8 cellular contexts compared by ENCODE assay signal in genomic region chr7:38222481-38223096, GRCh38. TPM values are rescaled to one million over a fixed set of nuclear protein-coding genes. Genes with fewer than 3 reads are reported as not detected.
DNase-seq lines count a peak whose midpoint lies in the region; ATAC-seq and TF ChIP-seq lines count a peak whose summit lies in the region.

No MANE protein-coding gene starts in this region.

- peak; percentile 74 for DNase-seq in COLO829 (ENCODE audit: low spot score)
- DNase-seq in GM19240 (ENCODE audit: insufficient read length, low spot score), result peak; percentile 8
- DNase-seq in OCI-LY7 (ENCODE audit: low spot score), result peak; percentile 63
- peak; percentile 78 for DNase-seq in cerebellar cortex (ENCODE audit: low spot score)
- no peak for DNase-seq in left lobe of liver (ENCODE audit: low spot score)
- peak in 1 of 2 donors; percentile 82 for DNase-seq in tibial nerve (ENCODE audit: low spot score in 2 of 2)
- DNase-seq in ecto neural progenitor cell (ENCODE audit: low spot score), result no peak

- no peak for TF ChIP-seq POLR2A in tibial nerve (IDR thresholded peaks at IDR 0.05)

- H3K4me3 ChIP-seq in OCI-LY7 (ENCODE audit: low read depth, low read length, poor library complexity, severe bottlenecking) (no peak overlapping the region), tibial nerve (no peak overlapping the region)

- TF ChIP-seq CTCF in OCI-LY7 (conservative IDR thresholded peaks at IDR 0.05; ENCODE audit: low read length) (peak; percentile 94), tibial nerve (IDR thresholded peaks at IDR 0.05) (peak; percentile 79 to 85 (median 83))

- H4K20me1 ChIP-seq in OCI-LY7 (ENCODE audit: insufficient read depth, low read length), result no peaks in the 10 kb centered on the region

- peaks cover 19% of the 10 kb centered on the region; the same call in 1 of the 2 replicates for H3K36me3 ChIP-seq in OCI-LY7 (ENCODE audit: insufficient read depth, low read length)
- peaks cover 0 to 60% (median 0%) of the 10 kb centered on the region in 3 donors for H3K36me3 ChIP-seq in tibial nerve

- no peaks in the 10 kb centered on the region for H3K79me2 ChIP-seq in OCI-LY7 (ENCODE audit: insufficient read depth, low read depth, low read length)

- CTCF ChIA-PET in OCI-LY7 (lab: Charles Lee; ENCODE audit: unreplicated experiment), result interaction anchor here (0.8 kb wide), 2 partner anchors 12 to 97 kb away, joined by 3 read pairs; no protein-coding TSS in a partner anchor

- peak; percentile 80 for TF ChIP-seq RAD21 in Ishikawa (IDR thresholded peaks at IDR 0.05; ENCODE audit: low read depth)

- H3K4me2 ChIP-seq in OCI-LY7 (ENCODE audit: low read length), result no peak overlapping the region

- intact Hi-C loops in OCI-LY7 (cut with micrococcal nuclease; ENCODE audit: unreplicated experiment), result loop anchor here (1.0 to 2.0 kb wide), 2 partner anchors 96 to 115 kb away; no protein-coding TSS in a partner anchor

- POLR2A ChIA-PET in OCI-LY7 (lab: Charles Lee), result interaction anchor here (0.6 to 1.9 kb wide), 5 partner anchors 25 to 97 kb away, joined by 3 to 5 read pairs (median 3); partner anchors contain the start of gene STARD3NL

- WGBS in tibial nerve, 2 donors, result 63 to 66% methylated on average over 5 of the region's 5 CpGs

- H3K9me3 ChIP-seq in OCI-LY7 (ENCODE audit: low read length) (no peaks in the 10 kb centered on the region), tibial nerve (no peaks in the 10 kb centered on the region)

- BruUV-seq in OCI-LY7 (replicated peaks; lab: Mats Ljungman, UMichigan), result no TSS peak

- peak; percentile 96 for ATAC-seq in left lobe of liver

- H3K4me1 ChIP-seq in OCI-LY7 (ENCODE audit: insufficient read depth, low read length, poor library complexity, severe bottlenecking), result no peaks in the 10 kb centered on the region
- H3K4me1 ChIP-seq in tibial nerve, result peaks cover 0 to 8% (median 0%) of the 10 kb centered on the region in 4 donors

- TF ChIP-seq EP300 in Ishikawa (IDR thresholded peaks at IDR 0.05; ENCODE audit: borderline replicate concordance) (no peak), tibial nerve (IDR thresholded peaks at IDR 0.05) (no peak)

- H3K27ac ChIP-seq in OCI-LY7 (ENCODE audit: low read depth, low read length, poor library complexity, severe bottlenecking) (no peak overlapping the region), tibial nerve (peak overlapping the region in 1 of 4 donors; percentile 4)

- no peaks in the 10 kb centered on the region for H3K9me2 ChIP-seq in OCI-LY7 (ENCODE audit: insufficient read depth, low read length)

- H3K27me3 ChIP-seq in tibial nerve, result no peaks in the 10 kb centered on the region

- no peak overlapping the region for H2AFZ ChIP-seq in OCI-LY7 (ENCODE audit: low read length)

TF ChIP-seq in Ishikawa, 13 proteins besides CTCF, POLR2A, EP300 and RAD21:
- TF ChIP-seq CREB1 (IDR thresholded peaks at IDR 0.05; ENCODE audit: low read depth), result no peak
- no peak for TF ChIP-seq CEBPB (IDR thresholded peaks at IDR 0.05)
TF ChIP-seq in Ishikawa: peak in this region for 0.

RNA-seq across cellular contexts. Expression of gene STARD3NL, which starts 44.5 kb away (rescaled TPM):
- total RNA-seq in OCI-LY7 (2014; rRNA removed; shearing (Covaris generic)), result 16.3 and 17.6 TPM in 2 replicates
- total RNA-seq in OCI-LY7 (2022), result 19.8 and 21.7 TPM in 2 replicates
- 6.5 TPM for total RNA-seq in left lobe of liver
- 10 to 100 TPM; 28.3 to 42.9 (median 35.6) TPM for total RNA-seq in tibial nerve

Comparison
In these comparisons a context has a peak if more than half of its experiments do, and no peak if none do; other contexts are left out.
1. DNase-seq: peak in COLO829 (single experiment), GM19240 (single experiment), OCI-LY7 (single experiment) and cerebellar cortex (single experiment); none in left lobe of liver (single experiment) and ecto neural progenitor cell (single experiment).